In the genomic region with DNA sequence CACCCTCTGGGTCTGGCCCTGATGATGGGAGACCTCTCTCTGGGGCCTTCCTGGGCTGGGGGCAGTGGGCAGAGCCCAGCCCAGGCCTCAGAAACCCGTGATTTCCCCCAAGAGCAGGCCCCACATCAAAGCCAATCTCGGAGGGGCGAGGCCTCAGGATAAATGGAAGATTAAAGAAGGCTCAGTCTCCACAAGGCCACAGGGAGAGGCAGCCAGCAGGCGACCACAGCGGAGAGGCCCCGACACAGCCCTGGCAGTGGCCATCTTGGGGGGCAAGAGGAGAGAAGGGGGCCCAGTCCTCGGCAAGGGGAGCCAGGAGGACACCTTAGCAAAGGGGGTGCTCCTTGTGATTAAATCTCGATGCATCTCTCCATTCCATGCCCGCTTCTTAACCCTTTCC, we compare ENCODE assay signal across 20 cellular contexts. TPM values are rescaled to one million over a fixed set of nuclear protein-coding genes. Genes with fewer than 3 reads are reported as not detected.
DNase-seq lines count a peak whose midpoint lies in the region; ATAC-seq and TF ChIP-seq lines count a peak whose summit lies in the region.
"Had no signal": no experiment of that assay in that cellular context is flagged by ENCODE, and none has a peak within 500 bp of the region (broad histone marks: within the 10 kb centered on the region; RNA-seq: fewer than 3 reads in every experiment).

No MANE protein-coding gene starts in this region.

- no peak overlapping the region for H3K9ac ChIP-seq in BLaER1
- peak overlapping the region; percentile 63 for H3K9ac ChIP-seq in OCI-LY3 (ENCODE audit: low read length)

- no peak for ATAC-seq in HG02852 (IDR thresholded peaks at IDR 0.05; ENCODE audit: unreplicated experiment)
- ATAC-seq in HG02884 (IDR thresholded peaks at IDR 0.05; ENCODE audit: unreplicated experiment) = no peak

- no peak overlapping the region for H3K4me3 Mint-ChIP-seq in neural crest cell
- no peak overlapping the region for H3K4me3 Mint-ChIP-seq in activated CD4-positive, alpha-beta T cell treated with anti-CD3 and anti-CD28 coated beads, Interleukin-2, amount 10 ng/mL, durations not matched to agents 24 days and 14 days
- H3K4me3 Mint-ChIP-seq: B cell; CD4-positive, CD25-positive, alpha-beta regulatory T cell had no signal

- peaks cover 3% of the 10 kb centered on the region for H3K27me3 Mint-ChIP-seq in neural crest cell (ENCODE audit: low read depth)
- peaks cover 3% of the 10 kb centered on the region for H3K27me3 Mint-ChIP-seq in activated CD4-positive, alpha-beta T cell treated with anti-CD3 and anti-CD28 coated beads, Interleukin-2, amount 10 ng/mL, durations not matched to agents 24 days and 14 days

- TF ChIP-seq CTCF in OCI-LY3 (IDR thresholded peaks at IDR 0.05; ENCODE audit: low read depth, low read length) (no peak), neural crest cell (conservative IDR thresholded peaks at IDR 0.05) (no peak), A673 (conservative IDR thresholded peaks at IDR 0.05; ENCODE audit: low read depth, low read length) (no peak)

- H4K20me1 ChIP-seq in BLaER1 = no peaks in the 10 kb centered on the region
- no peaks in the 10 kb centered on the region for H4K20me1 ChIP-seq in OCI-LY3 (ENCODE audit: insufficient read depth, low read length)

- H3K27ac ChIP-seq in BLaER1 (0 out of 2 replicates have a peak overlapping the region, but pooled peaks have one; percentile 9), OCI-LY3 (ENCODE audit: low read length) (peak overlapping the region; percentile 96), A673 (ENCODE audit: low read depth, low read length, poor library complexity, severe bottlenecking) (no peak overlapping the region)
- H3K27ac ChIP-seq: SJCRH30 had no signal

- DNase-seq in ecto neural progenitor cell (ENCODE audit: low spot score) = peak; percentile 46
- DNase-seq in neural crest cell (ENCODE audit: low read depth, low spot score) = no peak
- DNase-seq in A673 (ENCODE audit: low spot score) = no peak
- no peak for DNase-seq in activated CD4-positive, alpha-beta T cell treated with anti-CD3 and anti-CD28 coated beads, Interleukin-2, amount 10 ng/mL, durations not matched to agents 24 days and 14 days
- DNase-seq: CD4-positive, CD25-positive, alpha-beta regulatory T cell; DMS 273 treated with DMSO at 0.1 percent for 48 hours; DND-41; MG63; NCI-H1048; NCI-H1417 treated with DMSO at 0.1 percent for 48 hours; NCI-H187 treated with DMSO at 0.1 percent for 48 hours; NCI-H2107; NCI-H510A; NK-92 treated with Interleukin-12 subunit alpha and Interleukin-12 subunit beta, amount 100 ng/mL, for 24 hours; SJCRH30 had no signal

- H3K36me3 ChIP-seq in BLaER1 (no peaks in the 10 kb centered on the region), OCI-LY3 (replicated peaks; ENCODE audit: low read depth, low read length) (no peaks in the 10 kb centered on the region), A673 (ENCODE audit: insufficient read depth, low read length, poor library complexity, severe bottlenecking) (no peaks in the 10 kb centered on the region)
- H3K36me3 ChIP-seq: MG63, SJCRH30 had no signal

- CTCF ChIA-PET in A673 (lab: Charles Lee) = no interaction called here

- peak overlapping the region; percentile 12 for H3K27ac Mint-ChIP-seq in neural crest cell (ENCODE audit: unreplicated experiment)
- no peak overlapping the region for H3K27ac Mint-ChIP-seq in activated CD4-positive, alpha-beta T cell treated with anti-CD3 and anti-CD28 coated beads, Interleukin-2, amount 10 ng/mL, durations not matched to agents 24 days and 14 days
- H3K27ac Mint-ChIP-seq: B cell; CD4-positive, CD25-positive, alpha-beta regulatory T cell had no signal

- H2AFZ ChIP-seq in OCI-LY3 (ENCODE audit: low read depth, low read length) = peak overlapping the region; percentile 56; the same call in 1 of the 2 replicates

- intact Hi-C loops in A673 (cut with micrococcal nuclease; ENCODE audit: unreplicated experiment) = no loop called here
- intact Hi-C loops in activated CD4-positive, alpha-beta T cell treated with anti-CD3 and anti-CD28 coated beads, Interleukin-2, amount 10 ng/mL, durations not matched to agents 24 days and 14 days (cut with micrococcal nuclease) = no loop called here

- POLR2A ChIA-PET in A673 (lab: Charles Lee; ENCODE audit: low non-redundant PET) = no interaction called here

- H3K4me3 ChIP-seq in BLaER1 (no peak overlapping the region), OCI-LY3 (ENCODE audit: low read length) (no peak overlapping the region), A673 (ENCODE audit: low read depth, low read length, poor library complexity, severe bottlenecking) (no peak overlapping the region)
- H3K4me3 ChIP-seq: MG63, SJCRH30 had no signal

- BruUV-seq in A673 (replicated peaks; lab: Mats Ljungman, UMichigan) = no TSS peak

- no peaks in the 10 kb centered on the region for H3K4me1 Mint-ChIP-seq in neural crest cell
- H3K4me1 Mint-ChIP-seq in activated CD4-positive, alpha-beta T cell treated with anti-CD3 and anti-CD28 coated beads, Interleukin-2, amount 10 ng/mL, durations not matched to agents 24 days and 14 days = no peaks in the 10 kb centered on the region
- H3K4me1 Mint-ChIP-seq: B cell; CD4-positive, CD25-positive, alpha-beta regulatory T cell had no signal

- H3K27me3 ChIP-seq in BLaER1 (no peaks in the 10 kb centered on the region), OCI-LY3 (ENCODE audit: low read depth, low read length) (no peaks in the 10 kb centered on the region), A673 (replicated peaks; ENCODE audit: insufficient read depth, low read depth, low read length, poor library complexity) (no peaks in the 10 kb centered on the region)
- H3K27me3 ChIP-seq: MG63 had no signal

- peaks cover 4% of the 10 kb centered on the region for H3K9me3 Mint-ChIP-seq in neural crest cell
- H3K9me3 Mint-ChIP-seq in activated CD4-positive, alpha-beta T cell treated with anti-CD3 and anti-CD28 coated beads, Interleukin-2, amount 10 ng/mL, durations not matched to agents 24 days and 14 days = no peaks in the 10 kb centered on the region
- H3K9me3 Mint-ChIP-seq: CD4-positive, CD25-positive, alpha-beta regulatory T cell had no signal

- H3K4me1 ChIP-seq in BLaER1 (peaks cover 28% of the 10 kb centered on the region), OCI-LY3 (ENCODE audit: low read length) (peaks cover 86% of the 10 kb centered on the region), A673 (ENCODE audit: insufficient read depth, low read length, poor library complexity, severe bottlenecking) (peaks cover 4% of the 10 kb centered on the region)
- H3K4me1 ChIP-seq: SJCRH30 had no signal

- H3K79me2 ChIP-seq in OCI-LY3 (ENCODE audit: low read length) = no peaks in the 10 kb centered on the region

- H3K9me3 ChIP-seq in BLaER1 (peaks cover 13% of the 10 kb centered on the region), OCI-LY3 (ENCODE audit: insufficient read depth, low read length) (no peaks in the 10 kb centered on the region), A673 (ENCODE audit: low read depth, low read length, poor library complexity, severe bottlenecking) (no peaks in the 10 kb centered on the region)
- H3K9me3 ChIP-seq: MG63, SJCRH30 had no signal

- H3K4me2 ChIP-seq in BLaER1 = peak overlapping the region; percentile 84
- H3K4me2 ChIP-seq in OCI-LY3 (ENCODE audit: low read length) = peak overlapping the region; percentile 74

- no peaks in the 10 kb centered on the region for H3K36me3 Mint-ChIP-seq in neural crest cell (ENCODE audit: low read depth)
- no peaks in the 10 kb centered on the region for H3K36me3 Mint-ChIP-seq in activated CD4-positive, alpha-beta T cell treated with anti-CD3 and anti-CD28 coated beads, Interleukin-2, amount 10 ng/mL, durations not matched to agents 24 days and 14 days (ENCODE audit: low read depth)
- H3K36me3 Mint-ChIP-seq: CD4-positive, CD25-positive, alpha-beta regulatory T cell had no signal

RNA-seq across cellular contexts. Expression of a gene that starts 12.5 kb away (rescaled TPM):
- total RNA-seq in neural crest cell (0.71 and 0.75 TPM in 2 replicates), A673 (2021) (3.5 and 10.7 TPM in 2 replicates)
- total RNA-seq in activated CD4-positive, alpha-beta T cell treated with anti-CD3 and anti-CD28 coated beads, Interleukin-2, amount 10 ng/mL, durations not matched to agents 24 days and 14 days = 0.09 and 0.17 TPM in 2 replicates
- total RNA-seq: B cell; CD4-positive, CD25-positive, alpha-beta regulatory T cell had no signal
